13 cellular contexts compared by ENCODE assay signal in the genomic region with DNA sequence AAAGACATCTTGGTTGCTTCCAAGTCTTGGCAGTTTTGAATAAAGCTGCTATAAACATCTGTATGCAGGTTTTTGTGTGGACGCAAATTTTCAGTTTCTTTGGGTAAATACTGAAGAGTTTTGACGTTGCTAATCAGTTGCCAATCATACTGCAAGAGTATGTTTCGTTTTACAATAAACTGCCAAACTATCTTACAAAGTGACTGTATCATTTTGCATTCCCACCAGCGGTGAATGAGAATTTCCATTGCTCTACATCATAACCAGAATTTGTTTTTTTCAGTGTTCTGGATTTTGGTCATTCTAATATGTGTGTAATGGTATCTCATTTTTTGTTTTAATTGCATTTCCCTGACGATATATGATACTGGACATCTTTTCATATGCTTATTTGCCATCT.
DNase-seq lines count a peak whose midpoint lies in the region; ATAC-seq lines count a peak whose summit lies in the region.
"Had no signal": no experiment of that assay in that cellular context is flagged by ENCODE, and none has a peak within 500 bp of the region (broad histone marks: within the 10 kb centered on the region; RNA-seq: fewer than 3 reads in every experiment).

No MANE protein-coding gene starts in this region.

- H3K4me3 Mint-ChIP-seq in activated CD4-positive, alpha-beta T cell treated with anti-CD3 and anti-CD28 coated beads for 36 hours = no peak overlapping the region
- no peak overlapping the region for H3K4me3 Mint-ChIP-seq in activated CD4-positive, alpha-beta T cell treated with anti-CD3 and anti-CD28 coated beads, Interleukin-2, amount 10 ng/mL, durations not matched to agents 7 days and 5 days
- peak overlapping the region in 1 of 2 donors; percentile 63 for H3K4me3 Mint-ChIP-seq in activated T-cell treated with anti-CD3 and anti-CD28 coated beads, Interleukin-2, amount 50 U/mL, for 72 hours
- H3K4me3 Mint-ChIP-seq in stimulated activated naive CD8-positive, alpha-beta T cell treated with anti-CD3 and anti-CD28 coated beads, Interleukin-15, Interleukin-2, amounts not matched to agents 100 ng/mL and 50 ng/mL, for 24 hours = no peak overlapping the region
- H3K4me3 Mint-ChIP-seq in stimulated activated naive CD8-positive, alpha-beta T cell treated with anti-CD3 and anti-CD28 coated beads, Interleukin-15, amount 100 ng/mL, for 72 hours = no peak overlapping the region
- H3K4me3 Mint-ChIP-seq: CD14-positive monocyte; CD8-positive, alpha-beta T cell had no signal

- peaks cover 3% of the 10 kb centered on the region for H3K36me3 Mint-ChIP-seq in activated CD4-positive, alpha-beta T cell treated with anti-CD3 and anti-CD28 coated beads for 36 hours (ENCODE audit: low read depth)
- no peaks in the 10 kb centered on the region for H3K36me3 Mint-ChIP-seq in activated CD4-positive, alpha-beta T cell treated with anti-CD3 and anti-CD28 coated beads, Interleukin-2, amount 10 ng/mL, durations not matched to agents 7 days and 5 days (ENCODE audit: low read depth)
- H3K36me3 Mint-ChIP-seq in activated T-cell treated with anti-CD3 and anti-CD28 coated beads, Interleukin-2, amount 50 U/mL, for 72 hours (ENCODE audit: insufficient read depth in 2 of 2) = peaks cover 0 to 1% of the 10 kb centered on the region in 2 donors
- no peaks in the 10 kb centered on the region for H3K36me3 Mint-ChIP-seq in stimulated activated naive CD8-positive, alpha-beta T cell treated with anti-CD3 and anti-CD28 coated beads, Interleukin-15, Interleukin-2, amounts not matched to agents 100 ng/mL and 50 ng/mL, for 24 hours (ENCODE audit: low read depth)
- H3K36me3 Mint-ChIP-seq: CD14-positive monocyte; CD8-positive, alpha-beta T cell had no signal

- POLR2A ChIA-PET in activated CD4-positive, alpha-beta T cell treated with anti-CD3 and anti-CD28 coated beads for 36 hours (lab: Charles Lee) = no interaction called here
- POLR2A ChIA-PET in activated CD4-positive, alpha-beta T cell treated with anti-CD3 and anti-CD28 coated beads, Interleukin-2, amount 10 ng/mL, durations not matched to agents 7 days and 5 days (lab: Charles Lee) = no interaction called here

- no peaks in the 10 kb centered on the region for H3K27me3 Mint-ChIP-seq in activated CD4-positive, alpha-beta T cell treated with anti-CD3 and anti-CD28 coated beads for 36 hours
- peaks cover 4% of the 10 kb centered on the region for H3K27me3 Mint-ChIP-seq in activated CD4-positive, alpha-beta T cell treated with anti-CD3 and anti-CD28 coated beads, Interleukin-2, amount 10 ng/mL, durations not matched to agents 7 days and 5 days
- H3K27me3 Mint-ChIP-seq in activated T-cell treated with anti-CD3 and anti-CD28 coated beads, Interleukin-2, amount 50 U/mL, for 72 hours (ENCODE audit: low read depth) = no peaks in the 10 kb centered on the region
- no peaks in the 10 kb centered on the region for H3K27me3 Mint-ChIP-seq in stimulated activated naive CD8-positive, alpha-beta T cell treated with anti-CD3 and anti-CD28 coated beads, Interleukin-15, Interleukin-2, amounts not matched to agents 100 ng/mL and 50 ng/mL, for 24 hours
- H3K27me3 Mint-ChIP-seq in stimulated activated naive CD8-positive, alpha-beta T cell treated with anti-CD3 and anti-CD28 coated beads, Interleukin-15, amount 100 ng/mL, for 72 hours = no peaks in the 10 kb centered on the region

- CTCF ChIA-PET in activated CD4-positive, alpha-beta T cell treated with anti-CD3 and anti-CD28 coated beads for 36 hours (lab: Charles Lee) = no interaction called here
- CTCF ChIA-PET in activated CD4-positive, alpha-beta T cell treated with anti-CD3 and anti-CD28 coated beads, Interleukin-2, amount 10 ng/mL, durations not matched to agents 7 days and 5 days (lab: Charles Lee) = no interaction called here

- peak overlapping the region; percentile 64 for H3K27ac Mint-ChIP-seq in activated CD4-positive, alpha-beta T cell treated with anti-CD3 and anti-CD28 coated beads for 36 hours
- H3K27ac Mint-ChIP-seq in activated CD4-positive, alpha-beta T cell treated with anti-CD3 and anti-CD28 coated beads, Interleukin-2, amount 10 ng/mL, durations not matched to agents 7 days and 5 days = no peak overlapping the region
- H3K27ac Mint-ChIP-seq in activated T-cell treated with anti-CD3 and anti-CD28 coated beads, Interleukin-2, amount 50 U/mL, for 72 hours = peak overlapping the region; percentile 74
- peak overlapping the region; percentile 19 for H3K27ac Mint-ChIP-seq in stimulated activated naive CD8-positive, alpha-beta T cell treated with anti-CD3 and anti-CD28 coated beads, Interleukin-15, Interleukin-2, amounts not matched to agents 100 ng/mL and 50 ng/mL, for 24 hours
- no peak overlapping the region for H3K27ac Mint-ChIP-seq in stimulated activated naive CD8-positive, alpha-beta T cell treated with anti-CD3 and anti-CD28 coated beads, Interleukin-15, amount 100 ng/mL, for 72 hours
- H3K27ac Mint-ChIP-seq: CD14-positive monocyte; CD8-positive, alpha-beta T cell had no signal

- intact Hi-C loops in activated CD4-positive, alpha-beta T cell treated with anti-CD3 and anti-CD28 coated beads for 36 hours (cut with DNase I, micrococcal nuclease) = loop anchor here (1.0 to 5.0 kb wide), 3 partner anchors 29 to 82 kb away; no protein-coding TSS in a partner anchor

- peak; percentile 70 for ATAC-seq in activated CD4-positive, alpha-beta T cell treated with anti-CD3 and anti-CD28 coated beads for 36 hours
- ATAC-seq in activated T-cell treated with anti-CD3 and anti-CD28 coated beads, Interleukin-2, amount 50 U/mL, for 72 hours (replicated peaks in 1 of 2) = peak; percentile 47 to 80
- no peak for ATAC-seq in stimulated activated naive CD8-positive, alpha-beta T cell treated with anti-CD3 and anti-CD28 coated beads, Interleukin-15, amount 100 ng/mL, for 72 hours
- ATAC-seq: CD8-positive, alpha-beta T cell had no signal

- no peaks in the 10 kb centered on the region for H3K9me3 Mint-ChIP-seq in activated CD4-positive, alpha-beta T cell treated with anti-CD3 and anti-CD28 coated beads for 36 hours (ENCODE audit: low read depth)
- H3K9me3 Mint-ChIP-seq in activated CD4-positive, alpha-beta T cell treated with anti-CD3 and anti-CD28 coated beads, Interleukin-2, amount 10 ng/mL, durations not matched to agents 7 days and 5 days = no peaks in the 10 kb centered on the region
- H3K9me3 Mint-ChIP-seq in activated T-cell treated with anti-CD3 and anti-CD28 coated beads, Interleukin-2, amount 50 U/mL, for 72 hours = no peaks in the 10 kb centered on the region
- no peaks in the 10 kb centered on the region for H3K9me3 Mint-ChIP-seq in stimulated activated naive CD8-positive, alpha-beta T cell treated with anti-CD3 and anti-CD28 coated beads, Interleukin-15, Interleukin-2, amounts not matched to agents 100 ng/mL and 50 ng/mL, for 24 hours
- no peaks in the 10 kb centered on the region for H3K9me3 Mint-ChIP-seq in stimulated activated naive CD8-positive, alpha-beta T cell treated with anti-CD3 and anti-CD28 coated beads, Interleukin-15, amount 100 ng/mL, for 72 hours
- H3K9me3 Mint-ChIP-seq: CD14-positive monocyte; CD8-positive, alpha-beta T cell had no signal

- no peak for DNase-seq in activated CD4-positive, alpha-beta T cell treated with anti-CD3 and anti-CD28 coated beads for 36 hours
- no peak for DNase-seq in activated CD4-positive, alpha-beta T cell treated with anti-CD3 and anti-CD28 coated beads, Interleukin-2, amount 10 ng/mL, durations not matched to agents 7 days and 5 days
- peak in 1 of 2 donors; percentile 12 for DNase-seq in activated T-cell treated with anti-CD3 and anti-CD28 coated beads, Interleukin-2, amount 50 U/mL, for 72 hours
- no peak for DNase-seq in activated T-cell treated with anti-CD3 and anti-CD28 coated beads, Interleukin-2, amount 50 U/mL, for 48 hours
- no peak for DNase-seq in stimulated activated naive CD8-positive, alpha-beta T cell treated with anti-CD3 and anti-CD28 coated beads, Interleukin-15, amount 100 ng/mL, for 72 hours
- DNase-seq in HuH-7.5 (ENCODE audit: low spot score) = no peak
- DNase-seq: CD8-positive, alpha-beta T cell; COR-L47; DMS153; DND-41; GDM1 had no signal

- H3K4me1 Mint-ChIP-seq in activated CD4-positive, alpha-beta T cell treated with anti-CD3 and anti-CD28 coated beads for 36 hours = peaks cover 22% of the 10 kb centered on the region
- H3K4me1 Mint-ChIP-seq in activated CD4-positive, alpha-beta T cell treated with anti-CD3 and anti-CD28 coated beads, Interleukin-2, amount 10 ng/mL, durations not matched to agents 7 days and 5 days = no peaks in the 10 kb centered on the region
- H3K4me1 Mint-ChIP-seq in activated T-cell treated with anti-CD3 and anti-CD28 coated beads, Interleukin-2, amount 50 U/mL, for 72 hours (ENCODE audit: low read depth) = peaks cover 13% of the 10 kb centered on the region
- peaks cover 12% of the 10 kb centered on the region for H3K4me1 Mint-ChIP-seq in stimulated activated naive CD8-positive, alpha-beta T cell treated with anti-CD3 and anti-CD28 coated beads, Interleukin-15, Interleukin-2, amounts not matched to agents 100 ng/mL and 50 ng/mL, for 24 hours (ENCODE audit: low read depth)
- H3K4me1 Mint-ChIP-seq in stimulated activated naive CD8-positive, alpha-beta T cell treated with anti-CD3 and anti-CD28 coated beads, Interleukin-15, amount 100 ng/mL, for 72 hours = peaks cover 3% of the 10 kb centered on the region
- H3K4me1 Mint-ChIP-seq: CD14-positive monocyte had no signal

Comparison
In these comparisons a context has a peak if more than half of its experiments do, and no peak if none do; other contexts are left out.
1. H3K27ac Mint-ChIP-seq: peak in activated CD4-positive, alpha-beta T cell treated with anti-CD3 and anti-CD28 coated beads for 36 hours (single experiment), activated T-cell treated with anti-CD3 and anti-CD28 coated beads, Interleukin-2, amount 50 U/mL, for 72 hours (single experiment) and stimulated activated naive CD8-positive, alpha-beta T cell treated with anti-CD3 and anti-CD28 coated beads, Interleukin-15, Interleukin-2, amounts not matched to agents 100 ng/mL and 50 ng/mL, for 24 hours (single experiment); none in activated CD4-positive, alpha-beta T cell treated with anti-CD3 and anti-CD28 coated beads, Interleukin-2, amount 10 ng/mL, durations not matched to agents 7 days and 5 days (single experiment) and stimulated activated naive CD8-positive, alpha-beta T cell treated with anti-CD3 and anti-CD28 coated beads, Interleukin-15, amount 100 ng/mL, for 72 hours (0 of 2).